In the genomic region with DNA sequence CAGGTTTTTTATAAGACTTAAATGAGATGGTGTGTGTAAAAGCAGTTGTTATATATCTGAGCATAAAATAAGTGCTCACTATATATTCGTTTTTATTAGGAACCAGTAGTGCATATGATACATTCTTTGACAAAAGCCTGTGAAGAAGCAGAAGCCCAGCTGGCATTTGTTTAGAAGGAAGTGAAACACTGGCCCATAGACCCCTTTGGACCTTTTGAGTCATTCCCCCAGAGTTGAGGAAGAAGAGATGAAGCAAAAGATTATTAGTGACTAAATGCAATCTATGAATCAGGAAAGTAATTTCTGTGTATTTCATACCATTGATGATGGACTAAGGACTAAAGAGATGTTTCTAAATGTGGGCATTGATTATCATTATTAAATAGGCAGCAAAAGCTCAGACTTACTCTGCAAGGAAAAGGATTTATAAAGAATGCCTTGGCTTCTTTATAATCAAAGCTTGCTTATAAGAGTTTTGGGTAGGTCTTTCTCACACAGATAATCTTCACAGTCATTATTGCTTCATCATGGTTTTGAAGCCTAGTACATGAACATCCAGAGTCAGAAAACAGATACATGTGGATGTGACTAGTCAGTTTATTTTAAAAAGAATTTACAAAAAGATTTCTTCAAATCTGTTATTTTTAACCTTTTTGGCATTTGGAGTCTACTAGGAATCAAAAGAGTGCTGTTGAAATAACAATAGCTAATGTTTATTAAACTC, we compare ENCODE assay signal across 10 cellular contexts. TPM values are rescaled to one million over a fixed set of nuclear protein-coding genes. Genes with fewer than 3 reads are reported as not detected.
A peak's percentile ranks its signal among the peaks of the same experiment; 100 is the strongest.
DNase-seq lines count a peak whose midpoint lies in the region; ATAC-seq lines count a peak whose summit lies in the region.
"Had no signal": no experiment of that assay in that cellular context is flagged by ENCODE, and none has a peak within 500 bp of the region (broad histone marks: within the 10 kb centered on the region; RNA-seq: fewer than 3 reads in every experiment).

No MANE protein-coding gene starts in this region.

- H3K36me3 Mint-ChIP-seq in activated T-helper 17 cell treated with anti-CD3 and anti-CD28 coated beads, Interleukin-2, amount 50 U/mL, for 72 hours (ENCODE audit: low read depth): no peaks in the 10 kb centered on the region
- no peaks in the 10 kb centered on the region for H3K36me3 Mint-ChIP-seq in activated T-helper 1 cell treated with anti-CD3 and anti-CD28 coated beads, Interleukin-12 subunit alpha, Interleukin-12 subunit beta, Interleukin-2, Interleukin-4 antibody, amounts not matched to agents 30 ng/mL and 10 ng/mL and 1 ng/mL, durations not matched to agents 14 hours and 24 hours and 36 hours (ENCODE audit: low read depth)

- H3K27me3 Mint-ChIP-seq in activated T-helper 17 cell treated with anti-CD3 and anti-CD28 coated beads, Interleukin-2, amount 50 U/mL, for 72 hours: peaks cover 35% of the 10 kb centered on the region
- peaks cover 65% of the 10 kb centered on the region for H3K27me3 Mint-ChIP-seq in activated T-helper 1 cell treated with anti-CD3 and anti-CD28 coated beads, Interleukin-12 subunit alpha, Interleukin-12 subunit beta, Interleukin-2, Interleukin-4 antibody, amounts not matched to agents 30 ng/mL and 10 ng/mL and 1 ng/mL, durations not matched to agents 14 hours and 24 hours and 36 hours (ENCODE audit: insufficient read depth)

- intact Hi-C loops in activated T-helper 1 cell treated with anti-CD3 and anti-CD28 coated beads, Interleukin-12 subunit alpha, Interleukin-12 subunit beta, Interleukin-2, Interleukin-4 antibody, amounts not matched to agents 30 ng/mL and 10 ng/mL and 1 ng/mL, durations not matched to agents 14 hours and 24 hours and 36 hours (cut with micrococcal nuclease): no loop called here

- H3K27ac Mint-ChIP-seq in activated T-helper 17 cell treated with anti-CD3 and anti-CD28 coated beads, Interleukin-2, amount 50 U/mL, for 72 hours: no peak overlapping the region
- H3K27ac Mint-ChIP-seq in activated T-helper 1 cell treated with anti-CD3 and anti-CD28 coated beads, Interleukin-12 subunit alpha, Interleukin-12 subunit beta, Interleukin-2, Interleukin-4 antibody, amounts not matched to agents 30 ng/mL and 10 ng/mL and 1 ng/mL, durations not matched to agents 14 hours and 24 hours and 36 hours: no peak overlapping the region

- ATAC-seq in GM18499 (IDR thresholded peaks at IDR 0.05; ENCODE audit: insufficient read depth, unreplicated experiment) (peak; percentile 33), GM21447 (IDR thresholded peaks at IDR 0.05; ENCODE audit: unreplicated experiment) (peak; percentile 39), HG03159 (IDR thresholded peaks at IDR 0.05; ENCODE audit: unreplicated experiment) (peak; percentile 56)
- ATAC-seq in activated T-helper 17 cell treated with anti-CD3 and anti-CD28 coated beads, Interleukin-2, amount 50 U/mL, for 72 hours (replicated peaks): no peak
- ATAC-seq: PC-3 had no signal

- no peak overlapping the region for H3K4me3 Mint-ChIP-seq in activated T-helper 17 cell treated with anti-CD3 and anti-CD28 coated beads, Interleukin-2, amount 50 U/mL, for 72 hours
- no peak overlapping the region for H3K4me3 Mint-ChIP-seq in activated T-helper 1 cell treated with anti-CD3 and anti-CD28 coated beads, Interleukin-12 subunit alpha, Interleukin-12 subunit beta, Interleukin-2, Interleukin-4 antibody, amounts not matched to agents 30 ng/mL and 10 ng/mL and 1 ng/mL, durations not matched to agents 14 hours and 24 hours and 36 hours

- peaks cover 10% of the 10 kb centered on the region for H3K4me1 Mint-ChIP-seq in activated T-helper 17 cell treated with anti-CD3 and anti-CD28 coated beads, Interleukin-2, amount 50 U/mL, for 72 hours
- H3K4me1 Mint-ChIP-seq in activated T-helper 1 cell treated with anti-CD3 and anti-CD28 coated beads, Interleukin-12 subunit alpha, Interleukin-12 subunit beta, Interleukin-2, Interleukin-4 antibody, amounts not matched to agents 30 ng/mL and 10 ng/mL and 1 ng/mL, durations not matched to agents 14 hours and 24 hours and 36 hours (ENCODE audit: low read depth): peaks cover 15% of the 10 kb centered on the region

- H3K9me3 Mint-ChIP-seq in activated T-helper 17 cell treated with anti-CD3 and anti-CD28 coated beads, Interleukin-2, amount 50 U/mL, for 72 hours: no peaks in the 10 kb centered on the region
- no peaks in the 10 kb centered on the region for H3K9me3 Mint-ChIP-seq in activated T-helper 1 cell treated with anti-CD3 and anti-CD28 coated beads, Interleukin-12 subunit alpha, Interleukin-12 subunit beta, Interleukin-2, Interleukin-4 antibody, amounts not matched to agents 30 ng/mL and 10 ng/mL and 1 ng/mL, durations not matched to agents 14 hours and 24 hours and 36 hours

- DNase-seq in amniotic epithelial cell (ENCODE audit: low read depth) (peak; percentile 70), NCI-H82 treated with DMSO at 0.1 percent for 48 hours (lab: John Stamatoyannopoulos, UW; ENCODE audit: unreplicated experiment) (no peak), putamen (ENCODE audit: low spot score) (no peak)
- no peak for DNase-seq in activated T-helper 1 cell treated with anti-CD3 and anti-CD28 coated beads, Interleukin-12 subunit alpha, Interleukin-12 subunit beta, Interleukin-2, Interleukin-4 antibody, amounts not matched to agents 30 ng/mL and 10 ng/mL and 1 ng/mL, durations not matched to agents 14 hours and 24 hours and 36 hours (ENCODE audit: low spot score)
- DNase-seq: activated CD4-positive, alpha-beta T cell treated with anti-CD3 and anti-CD28 coated beads for 48 hours had no signal

RNA-seq across cellular contexts. Expression of a gene that starts 16.9 kb away (rescaled TPM):
- 1 to 10 TPM; 9.5 to 9.9 TPM for total RNA-seq in activated T-helper 17 cell treated with anti-CD3 and anti-CD28 coated beads, Interleukin-2, amount 50 U/mL, for 72 hours
- 2.6 and 4.4 TPM in 2 replicates for total RNA-seq in activated T-helper 1 cell treated with anti-CD3 and anti-CD28 coated beads, Interleukin-12 subunit alpha, Interleukin-12 subunit beta, Interleukin-2, Interleukin-4 antibody, amounts not matched to agents 30 ng/mL and 10 ng/mL and 1 ng/mL, durations not matched to agents 14 hours and 24 hours and 36 hours
